23 cellular contexts compared by ENCODE assay signal in the genomic region with DNA sequence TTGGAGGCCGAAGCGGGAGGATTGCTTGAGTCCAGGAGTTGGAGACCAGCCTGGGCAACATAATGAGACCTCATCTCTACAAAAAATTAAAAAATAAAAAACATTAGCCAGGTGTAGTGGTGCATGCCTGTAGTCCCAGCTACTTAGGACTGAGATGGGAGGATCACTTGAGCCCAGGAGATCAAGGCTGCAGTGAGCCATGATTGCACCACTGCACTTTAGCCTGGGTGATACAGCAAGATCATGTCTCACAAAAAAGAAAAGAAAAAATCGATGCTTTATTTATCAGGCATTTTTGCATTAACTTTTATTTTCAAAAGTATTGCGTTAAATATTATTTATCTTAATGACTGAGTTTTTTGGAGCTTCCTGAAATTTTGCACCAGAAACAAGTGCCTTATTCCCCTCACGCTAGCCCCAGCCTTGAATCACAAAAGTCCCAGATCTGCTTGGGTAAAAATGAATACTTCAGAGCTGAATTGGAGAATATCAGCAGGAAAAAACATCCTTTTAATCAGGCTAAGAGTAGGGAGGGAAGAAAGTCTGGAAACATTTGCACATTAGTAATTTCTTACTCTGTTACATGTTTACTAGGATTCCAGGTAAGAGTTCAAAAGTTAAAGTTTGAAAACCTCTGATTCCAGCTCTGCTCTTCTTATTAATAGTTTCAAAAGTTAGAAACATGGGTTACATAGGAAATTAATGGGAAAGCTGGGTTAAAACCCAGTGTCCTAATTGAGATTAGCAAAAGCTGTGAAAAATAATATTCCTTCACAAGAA.
"Had no signal": no experiment of that assay in that cellular context is flagged by ENCODE, and none has a peak within 500 bp of the region (broad histone marks: within the 10 kb centered on the region; RNA-seq: fewer than 3 reads in every experiment).

No MANE protein-coding gene starts in this region.

- H3K4me1 Mint-ChIP-seq: mesothelial cell of epicardium had no signal

- H3K27ac Mint-ChIP-seq: dendritic cell treated with granulocyte-macrophage colony-stimulating factor and Interleukin-4, amounts not matched to agents 40 ng/mL and 50 ng/mL, for 4 days; effector memory CD8-positive, alpha-beta T cell; endodermal cell; mesothelial cell of epicardium; naive B cell had no signal

- H3K36me3 Mint-ChIP-seq: mesothelial cell of epicardium, naive B cell had no signal

- H3K9me3 ChIP-seq: colonic mucosa, esophagus squamous epithelium, gastrocnemius medialis, heart right ventricle, left ventricle myocardium inferior, lower lobe of right lung, mucosa of descending colon had no signal

- ATAC-seq: effector memory CD8-positive, alpha-beta T cell; esophagus mucosa; gastrocnemius medialis; heart right ventricle; left cardiac atrium; lower lobe of right lung; mucosa of descending colon had no signal

- H3K27me3 ChIP-seq: colonic mucosa, esophagus squamous epithelium, gastrocnemius medialis, heart right ventricle had no signal

- H3K27me3 Mint-ChIP-seq: dendritic cell treated with granulocyte-macrophage colony-stimulating factor and Interleukin-4, amounts not matched to agents 40 ng/mL and 50 ng/mL, for 4 days; effector memory CD8-positive, alpha-beta T cell; naive B cell had no signal

- H3K27ac ChIP-seq: colonic mucosa, epithelial cell of prostate, esophagus squamous epithelium, gastrocnemius medialis, heart right ventricle, left ventricle myocardium inferior, lower lobe of right lung had no signal

- H3K4me3 ChIP-seq: colonic mucosa, esophagus squamous epithelium, gastrocnemius medialis, heart right ventricle, left ventricle myocardium inferior, lower lobe of right lung, mucosa of descending colon had no signal

- H3K4me1 ChIP-seq: colonic mucosa, esophagus squamous epithelium had no signal

- DNase-seq: colonic mucosa; cortex of kidney; effector CD8-positive, alpha-beta T cell; effector memory CD8-positive, alpha-beta T cell; endodermal cell; esophagus squamous epithelium; foreskin fibroblast; foreskin melanocyte; gastrocnemius medialis; glutamatergic neuron; head of caudate nucleus; heart right ventricle; hippocampal formation; left cardiac atrium; left ventricle myocardium inferior; lower lobe of right lung; mesenchymal stem cell; mucosa of descending colon; naive B cell had no signal

- H3K4me3 Mint-ChIP-seq: dendritic cell treated with granulocyte-macrophage colony-stimulating factor and Interleukin-4, amounts not matched to agents 40 ng/mL and 50 ng/mL, for 4 days; effector memory CD8-positive, alpha-beta T cell; endodermal cell; mesothelial cell of epicardium; naive B cell had no signal

- H3K36me3 ChIP-seq: colonic mucosa, esophagus squamous epithelium, gastrocnemius medialis, heart right ventricle, left ventricle myocardium inferior, lower lobe of right lung had no signal
